8 cellular contexts compared by ENCODE assay signal in genomic region chr1:156489166-156489934, GRCh38. TPM values are rescaled to one million over a fixed set of nuclear protein-coding genes. Genes with fewer than 3 reads are reported as not detected.
DNase-seq lines count a peak whose midpoint lies in the region; ATAC-seq lines count a peak whose summit lies in the region.

No MANE protein-coding gene starts in this region.

- DNase-seq in NCI-H526 treated with DMSO at 0.1 percent for 48 hours (lab: John Stamatoyannopoulos, UW) (peak; percentile 87), cardiac septum (ENCODE audit: low spot score) (peak; percentile 84), retina (peak; percentile 84), ACHN (no peak), AG08395 (ENCODE audit: low spot score) (no peak)
- DNase-seq in activated T-helper 1 cell treated with anti-CD3 and anti-CD28 coated beads, Interleukin-12 subunit alpha, Interleukin-12 subunit beta, Interleukin-2, Interleukin-4 antibody, amounts not matched to agents 30 ng/mL and 10 ng/mL and 1 ng/mL, durations not matched to agents 14 hours and 24 hours and 36 hours (ENCODE audit: low spot score), result no peak

- peak overlapping the region; percentile 65 for H3K4me3 Mint-ChIP-seq in activated T-helper 1 cell treated with anti-CD3 and anti-CD28 coated beads, Interleukin-12 subunit alpha, Interleukin-12 subunit beta, Interleukin-2, Interleukin-4 antibody, amounts not matched to agents 30 ng/mL and 10 ng/mL and 1 ng/mL, durations not matched to agents 14 hours and 24 hours and 36 hours

- H3K4me1 Mint-ChIP-seq in activated T-helper 1 cell treated with anti-CD3 and anti-CD28 coated beads, Interleukin-12 subunit alpha, Interleukin-12 subunit beta, Interleukin-2, Interleukin-4 antibody, amounts not matched to agents 30 ng/mL and 10 ng/mL and 1 ng/mL, durations not matched to agents 14 hours and 24 hours and 36 hours (ENCODE audit: low read depth), result peaks cover 77% of the 10 kb centered on the region

- in situ Hi-C loops in ACHN (cut with HindIII; ENCODE audit: low pct_ligation_motif_present, low pct_unique_long_range_greater_than_20kb, low sequenced_read_pairs), result no loop called here

- H3K9me3 Mint-ChIP-seq in activated T-helper 1 cell treated with anti-CD3 and anti-CD28 coated beads, Interleukin-12 subunit alpha, Interleukin-12 subunit beta, Interleukin-2, Interleukin-4 antibody, amounts not matched to agents 30 ng/mL and 10 ng/mL and 1 ng/mL, durations not matched to agents 14 hours and 24 hours and 36 hours, result no peaks in the 10 kb centered on the region

- H3K27ac Mint-ChIP-seq in activated T-helper 1 cell treated with anti-CD3 and anti-CD28 coated beads, Interleukin-12 subunit alpha, Interleukin-12 subunit beta, Interleukin-2, Interleukin-4 antibody, amounts not matched to agents 30 ng/mL and 10 ng/mL and 1 ng/mL, durations not matched to agents 14 hours and 24 hours and 36 hours, result peak overlapping the region; percentile 88

- peak; percentile 8 for ATAC-seq in GM18517 (IDR thresholded peaks at IDR 0.05; ENCODE audit: unreplicated experiment)
- peak; percentile 19 for ATAC-seq in HG02970 (IDR thresholded peaks at IDR 0.05; ENCODE audit: low FRiP score, unreplicated experiment)

- intact Hi-C loops in activated T-helper 1 cell treated with anti-CD3 and anti-CD28 coated beads, Interleukin-12 subunit alpha, Interleukin-12 subunit beta, Interleukin-2, Interleukin-4 antibody, amounts not matched to agents 30 ng/mL and 10 ng/mL and 1 ng/mL, durations not matched to agents 14 hours and 24 hours and 36 hours (cut with micrococcal nuclease), result loop anchor here (1.0 to 2.0 kb wide), 2 partner anchors 8 to 35 kb away; no protein-coding TSS in a partner anchor
- intact Hi-C loops in cardiac septum (cut with DNase I), result no loop called here

- H3K36me3 Mint-ChIP-seq in activated T-helper 1 cell treated with anti-CD3 and anti-CD28 coated beads, Interleukin-12 subunit alpha, Interleukin-12 subunit beta, Interleukin-2, Interleukin-4 antibody, amounts not matched to agents 30 ng/mL and 10 ng/mL and 1 ng/mL, durations not matched to agents 14 hours and 24 hours and 36 hours (ENCODE audit: low read depth), result peaks cover 24% of the 10 kb centered on the region

- no peaks in the 10 kb centered on the region for H3K27me3 Mint-ChIP-seq in activated T-helper 1 cell treated with anti-CD3 and anti-CD28 coated beads, Interleukin-12 subunit alpha, Interleukin-12 subunit beta, Interleukin-2, Interleukin-4 antibody, amounts not matched to agents 30 ng/mL and 10 ng/mL and 1 ng/mL, durations not matched to agents 14 hours and 24 hours and 36 hours (ENCODE audit: insufficient read depth)

RNA-seq across cellular contexts. Expression of gene MEF2D, which starts 11.2 kb away (rescaled TPM):
- total RNA-seq in activated T-helper 1 cell treated with anti-CD3 and anti-CD28 coated beads, Interleukin-12 subunit alpha, Interleukin-12 subunit beta, Interleukin-2, Interleukin-4 antibody, amounts not matched to agents 30 ng/mL and 10 ng/mL and 1 ng/mL, durations not matched to agents 14 hours and 24 hours and 36 hours, result 36.3 and 37.0 TPM in 2 replicates
- total RNA-seq in cardiac septum, result 93.1 TPM

Comparison
In these comparisons a context has a peak if more than half of its experiments do, and no peak if none do; other contexts are left out.
1. DNase-seq: peak in NCI-H526 treated with DMSO at 0.1 percent for 48 hours (single experiment), cardiac septum (single experiment) and retina (single experiment); none in activated T-helper 1 cell treated with anti-CD3 and anti-CD28 coated beads, Interleukin-12 subunit alpha, Interleukin-12 subunit beta, Interleukin-2, Interleukin-4 antibody, amounts not matched to agents 30 ng/mL and 10 ng/mL and 1 ng/mL, durations not matched to agents 14 hours and 24 hours and 36 hours (single experiment), ACHN (single experiment) and AG08395 (single experiment).